Comparison of ENCODE assay signal across 8 cellular contexts in genomic region chr12:74889563-74890236, GRCh38.
DNase-seq lines count a peak whose midpoint lies in the region; ATAC-seq, FAIRE-seq and TF ChIP-seq lines count a peak whose summit lies in the region.

No MANE protein-coding gene starts in this region.

- peak; percentile 63 for ATAC-seq in GM19351 (IDR thresholded peaks at IDR 0.05; ENCODE audit: unreplicated experiment)
- ATAC-seq in HG02973 (IDR thresholded peaks at IDR 0.05; ENCODE audit: unreplicated experiment), result peak; percentile 51
- ATAC-seq in pancreas, result peak; percentile 39 to 69 (median 60)

- no peak for FAIRE-seq in pancreas (lab: Jason Lieb, UNC)

- H3K27ac ChIP-seq in pancreas, result peak overlapping the region in 1 of 4 donors; percentile 33

- peaks cover 17% of the 10 kb centered on the region for H3K4me1 Mint-ChIP-seq in activated naive CD4-positive, alpha-beta T cell treated with anti-CD3 and anti-CD28 coated beads for 36 hours (ENCODE audit: low read depth)

- no peaks in the 10 kb centered on the region for H3K36me3 Mint-ChIP-seq in activated naive CD4-positive, alpha-beta T cell treated with anti-CD3 and anti-CD28 coated beads for 36 hours (ENCODE audit: low read depth)

- WGBS in pancreas, 2 donors, result 35 to 61% methylated on average over 3 of the region's 3 CpGs

- no peaks in the 10 kb centered on the region for H3K27me3 ChIP-seq in pancreas

- no peaks in the 10 kb centered on the region for H3K9me3 ChIP-seq in pancreas

- no peak overlapping the region for H3K27ac Mint-ChIP-seq in activated naive CD4-positive, alpha-beta T cell treated with anti-CD3 and anti-CD28 coated beads for 36 hours

- no peaks in the 10 kb centered on the region for H3K36me3 ChIP-seq in pancreas

- intact Hi-C loops in pancreas (cut with DNase I), result no loop called here
- intact Hi-C loops in activated naive CD4-positive, alpha-beta T cell treated with anti-CD3 and anti-CD28 coated beads for 36 hours (cut with micrococcal nuclease), result loop anchor here (1.0 kb wide), 1 partner anchor 589 kb away; no protein-coding TSS in a partner anchor

- CTCF ChIA-PET in activated naive CD4-positive, alpha-beta T cell treated with anti-CD3 and anti-CD28 coated beads for 36 hours (lab: Charles Lee), result interaction anchor here (0.7 to 0.9 kb wide), 2 partner anchors 40 to 92 kb away, joined by 3 read pairs; no protein-coding TSS in a partner anchor

- no peaks in the 10 kb centered on the region for H3K9me3 Mint-ChIP-seq in activated naive CD4-positive, alpha-beta T cell treated with anti-CD3 and anti-CD28 coated beads for 36 hours

- H3K27me3 Mint-ChIP-seq in activated naive CD4-positive, alpha-beta T cell treated with anti-CD3 and anti-CD28 coated beads for 36 hours (ENCODE audit: low read depth), result no peaks in the 10 kb centered on the region

- no peak overlapping the region for H3K4me3 Mint-ChIP-seq in activated naive CD4-positive, alpha-beta T cell treated with anti-CD3 and anti-CD28 coated beads for 36 hours

- H3K4me1 ChIP-seq in pancreas, result peaks cover 0 to 6% (median 6%) of the 10 kb centered on the region in 3 donors

- no peak for DNase-seq in pancreas
- DNase-seq in activated naive CD4-positive, alpha-beta T cell treated with anti-CD3 and anti-CD28 coated beads for 36 hours, result no peak
- no peak for DNase-seq in superior temporal gyrus (ENCODE audit: extremely low spot score)
- DNase-seq in NCI-H82 treated with DMSO at 0.1 percent for 48 hours (lab: John Stamatoyannopoulos, UW; ENCODE audit: unreplicated experiment), result no peak
- no peak for DNase-seq in GOT3 (lab: John Stamatoyannopoulos, UW)

- peak overlapping the region; percentile 24 for H3K4me3 ChIP-seq in WI38 (ENCODE audit: low read depth, low read length)
- no peak overlapping the region for H3K4me3 ChIP-seq in pancreas

- no peak for TF ChIP-seq CTCF in WI38 (IDR thresholded peaks at IDR 0.05; ENCODE audit: low read depth, low read length)
- no peak for TF ChIP-seq CTCF in pancreas (IDR thresholded peaks at IDR 0.05)
